Comparison of ENCODE assay signal across 8 cellular contexts in genomic region chr12:7144414-7145120, GRCh38. TPM values are rescaled to one million over a fixed set of nuclear protein-coding genes. Genes with fewer than 3 reads are reported as not detected.
DNase-seq lines count a peak whose midpoint lies in the region; ATAC-seq and TF ChIP-seq lines count a peak whose summit lies in the region.

No MANE protein-coding gene starts in this region.

- no peaks in the 10 kb centered on the region for H3K4me1 ChIP-seq in CD4-positive, CD25-positive, alpha-beta regulatory T cell (ENCODE audit: control insufficient read depth, insufficient read depth, low read length, poor library complexity, severe bottlenecking)
- H3K4me1 ChIP-seq in ovary (ENCODE audit: insufficient read depth) = no peaks in the 10 kb centered on the region

- TF ChIP-seq CTCF in HFF-Myc (IDR thresholded peaks at IDR 0.05; ENCODE audit: low read depth, low read length, missing control alignments) (peak; percentile 58), fibroblast of mammary gland (conservative IDR thresholded peaks at IDR 0.05; ENCODE audit: control insufficient read depth, insufficient read depth, low read depth, low read length) (peak; percentile 61), ovary (IDR thresholded peaks at IDR 0.05) (peak; percentile 34 to 49 (median 43))

- no peak overlapping the region for H3K27ac ChIP-seq in CD4-positive, CD25-positive, alpha-beta regulatory T cell (ENCODE audit: insufficient read depth, low read length, poor library complexity, severe bottlenecking)
- H3K27ac ChIP-seq in ovary = no peak overlapping the region

- H3K4me3 Mint-ChIP-seq in CD4-positive, CD25-positive, alpha-beta regulatory T cell = no peak overlapping the region

- no peak for TF ChIP-seq EP300 in ovary (IDR thresholded peaks at IDR 0.05)

- in situ Hi-C loops in SK-MEL-5 (cut with HindIII; ENCODE audit: low pct_unique_long_range_greater_than_20kb, low sequenced_read_pairs) = no loop called here

- peaks cover 0 to 3% (median under 1%) of the 10 kb centered on the region in 4 donors for H3K4me1 Mint-ChIP-seq in CD4-positive, CD25-positive, alpha-beta regulatory T cell

- TF ChIP-seq POLR2A in ovary (IDR thresholded peaks at IDR 0.05) = no peak

- H3K36me3 Mint-ChIP-seq in CD4-positive, CD25-positive, alpha-beta regulatory T cell = peaks cover 44% of the 10 kb centered on the region

- no peak for ATAC-seq in CD4-positive, CD25-positive, alpha-beta regulatory T cell (ENCODE audit: low read depth in 2 of 2)
- no peak for ATAC-seq in HG03196 (IDR thresholded peaks at IDR 0.05; ENCODE audit: unreplicated experiment)
- ATAC-seq in HG03378 (IDR thresholded peaks at IDR 0.05; ENCODE audit: unreplicated experiment) = no peak
- no peak for ATAC-seq in HG03460 (IDR thresholded peaks at IDR 0.05; ENCODE audit: unreplicated experiment)

- peak in 2 of 3 donors; percentile 27 to 54 for DNase-seq in CD4-positive, CD25-positive, alpha-beta regulatory T cell
- DNase-seq in HFF-Myc (ENCODE audit: extremely low read depth, low read depth) = no peak
- DNase-seq in SK-MEL-5 (ENCODE audit: low read depth, low spot score) = peak; percentile 57
- DNase-seq in fibroblast of mammary gland (ENCODE audit: low read depth) = peak; percentile 52
- DNase-seq in ovary = peak in 3 of 5 donors; percentile 13 to 27 (median 23)

- H3K36me3 ChIP-seq in CD4-positive, CD25-positive, alpha-beta regulatory T cell (ENCODE audit: control insufficient read depth, insufficient read depth, low read length) = peaks cover 33% of the 10 kb centered on the region
- no peaks in the 10 kb centered on the region for H3K36me3 ChIP-seq in ovary

- no peak overlapping the region for H3K4me3 ChIP-seq in CD4-positive, CD25-positive, alpha-beta regulatory T cell (ENCODE audit: low read depth, low read length)
- H3K4me3 ChIP-seq in HFF-Myc (replicated peaks; ENCODE audit: low read depth, low read length) (no peak overlapping the region), fibroblast of mammary gland (ENCODE audit: control insufficient read depth, low read depth, low read length) (no peak overlapping the region), ovary (no peak overlapping the region)

- H3K27ac Mint-ChIP-seq in CD4-positive, CD25-positive, alpha-beta regulatory T cell = no peak overlapping the region

- H3K27me3 Mint-ChIP-seq in CD4-positive, CD25-positive, alpha-beta regulatory T cell = no peaks in the 10 kb centered on the region

- WGBS in ovary, 3 donors = 40 to 45% (median 43%) methylated on average over 11 of the region's 11 CpGs

- H3K9me3 ChIP-seq in CD4-positive, CD25-positive, alpha-beta regulatory T cell (ENCODE audit: control insufficient read depth in 2 of 2, low read length in 2 of 2) = no peaks in the 10 kb centered on the region
- no peaks in the 10 kb centered on the region for H3K9me3 ChIP-seq in ovary

- no peaks in the 10 kb centered on the region for H3K9me3 Mint-ChIP-seq in CD4-positive, CD25-positive, alpha-beta regulatory T cell

- intact Hi-C loops in ovary (cut with DNase I) = no loop called here

- no peaks in the 10 kb centered on the region for H3K27me3 ChIP-seq in CD4-positive, CD25-positive, alpha-beta regulatory T cell (ENCODE audit: control insufficient read depth, insufficient read depth, low read length)
- H3K27me3 ChIP-seq in ovary = no peaks in the 10 kb centered on the region

RNA-seq across cellular contexts. Expression of gene CLSTN3, which starts 14.4 kb away (rescaled TPM):
- total RNA-seq in CD4-positive, CD25-positive, alpha-beta regulatory T cell = 64.9 TPM
- polyA plus RNA-seq in CD4-positive, CD25-positive, alpha-beta regulatory T cell = 1 to 10 TPM; 2.2 to 4.1 (median 3.6) TPM
- 1.0 TPM in 2 replicates for total RNA-seq in SK-MEL-5 (2014; rRNA removed; shearing (Covaris generic))
- polyA plus RNA-seq in SK-MEL-5 (2015; cell fraction: cytosol; rRNA removed) = 0.85 and 4.5 TPM in 2 replicates
- polyA plus RNA-seq in SK-MEL-5 (2015; cell fraction: nucleus; rRNA removed) = 0.80 and 1.2 TPM in 2 replicates
- total RNA-seq in ovary = 100 to 1,000 TPM in 2 of 7 donors, 10 to 100 TPM in 5; 45.4 to 142 (median 68.2) TPM
- polyA plus RNA-seq in ovary = 10 to 100 TPM; 28.9 to 59.2 TPM

RNA-seq across cellular contexts. Expression of gene RBP5, which starts 15.9 kb away (rescaled TPM):
- total RNA-seq in CD4-positive, CD25-positive, alpha-beta regulatory T cell = not detected
- polyA plus RNA-seq in CD4-positive, CD25-positive, alpha-beta regulatory T cell = not detected
- total RNA-seq in SK-MEL-5 (2014; rRNA removed; shearing (Covaris generic)) = not detected in 2 replicates
- polyA plus RNA-seq in SK-MEL-5 (2015; cell fraction: cytosol; rRNA removed) = not detected in 2 replicates
- not detected in 2 replicates for polyA plus RNA-seq in SK-MEL-5 (2015; cell fraction: nucleus; rRNA removed)
- total RNA-seq in ovary = 10 to 100 TPM in 1 of 7 donors, 1 to 10 TPM in 6; 1.2 to 17.3 (median 3.5) TPM
- polyA plus RNA-seq in ovary = 1 to 10 TPM; 6.1 to 6.4 TPM

RNA-seq across cellular contexts. Expression of gene C1RL, which starts 35.6 kb away (rescaled TPM):
- 21.0 TPM for total RNA-seq in CD4-positive, CD25-positive, alpha-beta regulatory T cell
- polyA plus RNA-seq in CD4-positive, CD25-positive, alpha-beta regulatory T cell = 10 to 100 TPM in 1 of 4 donors, 1 to 10 TPM in 3; 6.0 to 10.8 (median 7.8) TPM
- 1.9 and 3.8 TPM in 2 replicates for total RNA-seq in SK-MEL-5 (2014; rRNA removed; shearing (Covaris generic))
- polyA plus RNA-seq in SK-MEL-5 (2015; cell fraction: cytosol; rRNA removed) = 8.9 and 12.7 TPM in 2 replicates
- 4.4 and 7.3 TPM in 2 replicates for polyA plus RNA-seq in SK-MEL-5 (2015; cell fraction: nucleus; rRNA removed)
- 100 to 1,000 TPM in 4 of 7 donors, 10 to 100 TPM in 3; 48.4 to 160 (median 116) TPM for total RNA-seq in ovary
- polyA plus RNA-seq in ovary = 10 to 100 TPM; 73.1 to 88.7 TPM

RNA-seq across cellular contexts. Expression of gene PEX5, which starts 44.9 kb away (rescaled TPM):
- 17.6 TPM for total RNA-seq in CD4-positive, CD25-positive, alpha-beta regulatory T cell
- polyA plus RNA-seq in CD4-positive, CD25-positive, alpha-beta regulatory T cell = 10 to 100 TPM; 10.3 to 16.2 (median 12.8) TPM
- total RNA-seq in SK-MEL-5 (2014; rRNA removed; shearing (Covaris generic)) = 23.7 and 27.5 TPM in 2 replicates
- 38.3 and 40.0 TPM in 2 replicates for polyA plus RNA-seq in SK-MEL-5 (2015; cell fraction: cytosol; rRNA removed)
- polyA plus RNA-seq in SK-MEL-5 (2015; cell fraction: nucleus; rRNA removed) = 38.1 and 50.2 TPM in 2 replicates
- total RNA-seq in ovary = 10 to 100 TPM; 23.0 to 71.4 (median 59.8) TPM
- 10 to 100 TPM; 28.8 to 35.6 TPM for polyA plus RNA-seq in ovary

RNA-seq across cellular contexts. Expression of gene C1R, which starts 52.3 kb away (rescaled TPM):
- 4.6 TPM for total RNA-seq in CD4-positive, CD25-positive, alpha-beta regulatory T cell
- polyA plus RNA-seq in CD4-positive, CD25-positive, alpha-beta regulatory T cell = 1 to 10 TPM; 1.4 to 3.2 (median 2.1) TPM
- 2.0 and 2.5 TPM in 2 replicates for total RNA-seq in SK-MEL-5 (2014; rRNA removed; shearing (Covaris generic))
- 8.1 and 11.4 TPM in 2 replicates for polyA plus RNA-seq in SK-MEL-5 (2015; cell fraction: cytosol; rRNA removed)
- polyA plus RNA-seq in SK-MEL-5 (2015; cell fraction: nucleus; rRNA removed) = 3.4 and 5.6 TPM in 2 replicates
- 1,000 to 10,000 TPM in 3 of 7 donors, 100 to 1,000 TPM in 4; 472 to 1,524 (median 759) TPM for total RNA-seq in ovary
- 1,000 to 10,000 TPM in 1 of 2 donors, 100 to 1,000 TPM in 1; 796 to 1,393 TPM for polyA plus RNA-seq in ovary

Comparison
In these comparisons a context has a peak if more than half of its experiments do, and no peak if none do; other contexts are left out.
1. RNA of gene CLSTN3, which starts 14.4 kb away (total RNA-seq): 45.4 to 142 TPM in ovary and 64.9 TPM in CD4-positive, CD25-positive, alpha-beta regulatory T cell (single experiment); 1.0 TPM in SK-MEL-5; every median in the first group is over 10 times any median in the second.
2. Peak in every context shown above with its lines, with median percentiles within 50 percentile points of each other: CTCF ChIP-seq.